Comparison of ENCODE assay signal across 14 cellular contexts in genomic region chr1:193322218-193322617, GRCh38.
A peak's percentile ranks its signal among the peaks of the same experiment; 100 is the strongest.
DNase-seq lines count a peak whose midpoint lies in the region; ATAC-seq, FAIRE-seq and TF ChIP-seq lines count a peak whose summit lies in the region.
"Had no signal": no experiment of that assay in that cellular context is flagged by ENCODE, and none has a peak within 500 bp of the region (broad histone marks: within the 10 kb centered on the region; RNA-seq: fewer than 3 reads in every experiment).

No MANE protein-coding gene starts in this region.

- H4K20me1 ChIP-seq in IMR-90 (ENCODE audit: insufficient read depth, low read length) (no peaks in the 10 kb centered on the region), mammary epithelial cell (ENCODE audit: insufficient read depth, low read length) (no peaks in the 10 kb centered on the region), keratinocyte (ENCODE audit: control insufficient read depth, extremely low read depth, insufficient read depth, low read length) (no peaks in the 10 kb centered on the region), HepG2 (ENCODE audit: insufficient read depth, low read length) (no peaks in the 10 kb centered on the region)

- H3K9ac ChIP-seq in IMR-90 (ENCODE audit: low read depth, low read length) = no peak overlapping the region
- H3K9ac ChIP-seq in mammary epithelial cell (ENCODE audit: insufficient read depth, low read length) = no peak overlapping the region
- H3K9ac ChIP-seq in keratinocyte (ENCODE audit: control insufficient read depth, extremely low read depth, insufficient read depth, low read length) = no peak overlapping the region
- no peak overlapping the region for H3K9ac ChIP-seq in HepG2 (ENCODE audit: insufficient read depth, low read depth, low read length)

- peak overlapping the region; percentile 57 for H3K27ac ChIP-seq in AG04450 (ENCODE audit: low read depth, low read length)
- H3K27ac ChIP-seq in IMR-90 (ENCODE audit: insufficient read depth, low read length) = peak overlapping the region; percentile 88
- peak overlapping the region; percentile 61 for H3K27ac ChIP-seq in mammary epithelial cell (ENCODE audit: insufficient read depth, low read depth, low read length)
- H3K27ac ChIP-seq in keratinocyte (ENCODE audit: control insufficient read depth, insufficient read depth, low read length) = peak overlapping the region; percentile 77
- no peak overlapping the region for H3K27ac ChIP-seq in HepG2 (ENCODE audit: extremely low read length, insufficient read depth, low read length)
- H3K27ac ChIP-seq: cardiac muscle cell, psoas muscle, suprapubic skin had no signal

- peaks cover 10% of the 10 kb centered on the region for H3K9me3 Mint-ChIP-seq in activated T-cell treated with anti-CD3 and anti-CD28 coated beads, Interleukin-2, amount 50 U/mL, for 24 hours

- H3K79me2 ChIP-seq in mammary epithelial cell (ENCODE audit: insufficient read depth, low read length) = no peaks in the 10 kb centered on the region
- H3K79me2 ChIP-seq in keratinocyte (ENCODE audit: control insufficient read depth, insufficient read depth, low read length) = no peaks in the 10 kb centered on the region
- H3K79me2 ChIP-seq in HepG2 (ENCODE audit: insufficient read depth, low read length) = no peaks in the 10 kb centered on the region

- dilution Hi-C loops in IMR-90 (cut with HindIII; ENCODE audit: low sequenced_read_pairs, unreplicated experiment) (no loop called here), mammary epithelial cell (cut with HindIII; ENCODE audit: low sequenced_read_pairs) (no loop called here), keratinocyte (cut with MboI; ENCODE audit: extremely low pct_ligation_motif_present, low sequenced_read_pairs) (no loop called here)

- no peak overlapping the region for H3K27ac Mint-ChIP-seq in activated T-cell treated with anti-CD3 and anti-CD28 coated beads, Interleukin-2, amount 50 U/mL, for 24 hours

- peak overlapping the region; percentile 99 for H3K18ac ChIP-seq in IMR-90 (ENCODE audit: low read depth, low read length)

- H3K27me3 ChIP-seq in AG04450 (ENCODE audit: control insufficient read depth, insufficient read depth, low read length) (no peaks in the 10 kb centered on the region), IMR-90 (ENCODE audit: control insufficient read depth, insufficient read depth, low read length) (no peaks in the 10 kb centered on the region), mammary epithelial cell (ENCODE audit: insufficient read depth, low read length) (no peaks in the 10 kb centered on the region), keratinocyte (ENCODE audit: control insufficient read depth, extremely low read depth, insufficient read depth, low read length) (no peaks in the 10 kb centered on the region), HepG2 (ENCODE audit: control insufficient read depth in 1 of 2, insufficient read depth in 2 of 2, low read length in 2 of 2) (no peaks in the 10 kb centered on the region)
- H3K27me3 ChIP-seq: BE2C, cardiac muscle cell, suprapubic skin had no signal

- no peaks in the 10 kb centered on the region for H3K9me1 ChIP-seq in IMR-90 (ENCODE audit: insufficient read depth, low read length)
- no peaks in the 10 kb centered on the region for H3K9me1 ChIP-seq in keratinocyte (ENCODE audit: control insufficient read depth, extremely low read depth, insufficient read depth, low read length)

- H3K79me1 ChIP-seq in IMR-90 (ENCODE audit: low read depth in 1 of 2, low read length in 2 of 2) = no peaks in the 10 kb centered on the region

- H4K8ac ChIP-seq in IMR-90 (ENCODE audit: low read depth in 2 of 2, low read length in 2 of 2) = peak overlapping the region; percentile 86 to 94

- TF ChIP-seq RAD21 in IMR-90 (IDR thresholded peaks at IDR 0.05; ENCODE audit: low read length) (no peak), HepG2 (CRISPR knock-in tag; IDR thresholded peaks at IDR 0.05) (no peak)

- H3K4ac ChIP-seq in IMR-90 (ENCODE audit: low read depth, low read length) = peak overlapping the region; percentile 87; the same call in 1 of the 2 replicates

- H3K4me3 Mint-ChIP-seq in activated T-cell treated with anti-CD3 and anti-CD28 coated beads, Interleukin-2, amount 50 U/mL, for 24 hours = no peak overlapping the region

- peak overlapping the region; percentile 89 for H2BK20ac ChIP-seq in IMR-90 (ENCODE audit: low read depth, low read length)

- H3K4me2 ChIP-seq in IMR-90 (ENCODE audit: low read depth, low read length) = peak overlapping the region; percentile 20; the same call in 1 of the 2 replicates
- H3K4me2 ChIP-seq in mammary epithelial cell (ENCODE audit: insufficient read depth, low read depth, low read length) = peak overlapping the region; percentile 22
- H3K4me2 ChIP-seq in keratinocyte (ENCODE audit: control insufficient read depth, extremely low read depth, insufficient read depth, low read depth, low read length) = peak overlapping the region; percentile 50
- no peak overlapping the region for H3K4me2 ChIP-seq in HepG2 (ENCODE audit: low read depth, low read length)

- DNase-seq in AG04450 (ENCODE audit: low read depth, low spot score) = peak; percentile 51
- DNase-seq in IMR-90 = peak; percentile 84
- peak; percentile 64 for DNase-seq in mammary epithelial cell
- DNase-seq in keratinocyte (ENCODE audit: low read depth, low spot score) = no peak
- no peak for DNase-seq in G401 (ENCODE audit: low spot score)
- no peak for DNase-seq in HepG2 (ENCODE audit: low spot score)
- DNase-seq in activated T-cell treated with anti-CD3 and anti-CD28 coated beads, Interleukin-2, amount 50 U/mL, for 24 hours = no peak
- DNase-seq: BE2C, head of caudate nucleus, KG1, psoas muscle had no signal

- FAIRE-seq in keratinocyte (lab: Jason Lieb, UNC) = peak; percentile 67
- FAIRE-seq in HepG2 (lab: Jason Lieb, UNC) = no peak

- peak overlapping the region; percentile 95 for H2BK120ac ChIP-seq in IMR-90 (ENCODE audit: low read depth, low read length)

- POLR2A ChIA-PET in AG04450 (lab: Yijun Ruan, JAX) (no interaction called here), IMR-90 (lab: Charles Lee; ENCODE audit: unreplicated experiment) (no interaction called here), HepG2 (lab: Yijun Ruan, JAX) (no interaction called here)

- H2BK5ac ChIP-seq in IMR-90 (ENCODE audit: low read depth, low read length, poor library complexity, severe bottlenecking) = peak overlapping the region; percentile 100

- peak overlapping the region; percentile 27; the same call in 1 of the 2 replicates for H3K23ac ChIP-seq in IMR-90 (ENCODE audit: low read depth, low read length)

- no peak for TF ChIP-seq EP300 in HepG2 (IDR thresholded peaks at IDR 0.05; ENCODE audit: low read depth in 2 of 2, low read length in 2 of 2)
- TF ChIP-seq EP300 in HepG2 (CRISPR knock-in tag; IDR thresholded peaks at IDR 0.05; ENCODE audit: borderline replicate concordance) = no peak

- no peaks in the 10 kb centered on the region for H3K27me3 Mint-ChIP-seq in activated T-cell treated with anti-CD3 and anti-CD28 coated beads, Interleukin-2, amount 50 U/mL, for 24 hours

- H3K4me3 ChIP-seq in AG04450 (ENCODE audit: low read depth, low read length) = no peak overlapping the region
- no peak overlapping the region for H3K4me3 ChIP-seq in IMR-90 (ENCODE audit: insufficient read depth, low read depth, low read length)
- H3K4me3 ChIP-seq in mammary epithelial cell (replicated peaks in 1 of 3; ENCODE audit: insufficient read depth in 1 of 3, low read depth in 2 of 3, low read length in 3 of 3) = no peak overlapping the region
- H3K4me3 ChIP-seq in keratinocyte (ENCODE audit: control insufficient read depth in 2 of 3, extremely low read depth in 1 of 3, insufficient read depth in 2 of 3, low read depth in 1 of 3, low read length in 3 of 3) = no peak overlapping the region
- H3K4me3 ChIP-seq in HepG2 (replicated peaks in 1 of 3; ENCODE audit: insufficient read depth in 1 of 3, low read depth in 2 of 3, low read length in 3 of 3) = no peak overlapping the region
- H3K4me3 ChIP-seq: cardiac muscle cell, psoas muscle, suprapubic skin had no signal

- H3K36me3 ChIP-seq in IMR-90 (ENCODE audit: control insufficient read depth, insufficient read depth, low read length) = no peaks in the 10 kb centered on the region
- no peaks in the 10 kb centered on the region for H3K36me3 ChIP-seq in mammary epithelial cell (ENCODE audit: insufficient read depth, low read length)
- H3K36me3 ChIP-seq in keratinocyte (ENCODE audit: control insufficient read depth in 2 of 2, extremely low read depth in 1 of 2, insufficient read depth in 2 of 2, low read length in 2 of 2) = no peaks in the 10 kb centered on the region
- no peaks in the 10 kb centered on the region for H3K36me3 ChIP-seq in HepG2 (replicated peaks in 1 of 2; ENCODE audit: control insufficient read depth in 1 of 2, insufficient read depth in 2 of 2, low read length in 2 of 2)
- H3K36me3 ChIP-seq: BE2C, cardiac muscle cell, suprapubic skin had no signal

- H4K91ac ChIP-seq in IMR-90 (ENCODE audit: insufficient read depth, low read depth, low read length) = peak overlapping the region; percentile 96

- CTCF ChIA-PET in AG04450 (lab: Charles Lee) (interaction anchor here (1.6 kb wide), 1 partner anchor 14 kb away, joined by 3 read pairs; no protein-coding TSS in a partner anchor), IMR-90 (lab: Yijun Ruan, JAX) (no interaction called here), mammary epithelial cell (lab: Charles Lee; ENCODE audit: low non-redundant PET) (no interaction called here), HepG2 (lab: Yijun Ruan, JAX; ENCODE audit: low intra/inter-chr PET ratio, low total read pairs) (no interaction called here)

- ATAC-seq in IMR-90 (ENCODE audit: low read depth) = peak; percentile 92
- no peak for ATAC-seq in HepG2
- no peak for ATAC-seq in GM19351 (IDR thresholded peaks at IDR 0.05; ENCODE audit: unreplicated experiment)
- ATAC-seq: psoas muscle had no signal

- no peak overlapping the region for H2AFZ ChIP-seq in IMR-90 (replicated peaks; ENCODE audit: low read length, poor library complexity)
- H2AFZ ChIP-seq in mammary epithelial cell (ENCODE audit: low read depth, low read length) = no peak overlapping the region
- peak overlapping the region; percentile 42 for H2AFZ ChIP-seq in keratinocyte (ENCODE audit: control insufficient read depth, low read length)
- H2AFZ ChIP-seq in HepG2 (ENCODE audit: low read length) = no peak overlapping the region

- peak overlapping the region; percentile 92; the same call in 2 of the 3 replicates for H2BK15ac ChIP-seq in IMR-90 (ENCODE audit: low read depth, low read length)

- H3K4me1 Mint-ChIP-seq in activated T-cell treated with anti-CD3 and anti-CD28 coated beads, Interleukin-2, amount 50 U/mL, for 24 hours (ENCODE audit: low read depth) = no peaks in the 10 kb centered on the region

- no peak for TF ChIP-seq POLR2A in IMR-90 (IDR thresholded peaks at IDR 0.05; ENCODE audit: low read depth, low read length)
- TF ChIP-seq POLR2A in HepG2 (IDR thresholded peaks at IDR 0.05; ENCODE audit: insufficient read depth in 1 of 2, low read depth in 2 of 2, low read length in 2 of 2) = no peak

- H3K36me3 Mint-ChIP-seq in activated T-cell treated with anti-CD3 and anti-CD28 coated beads, Interleukin-2, amount 50 U/mL, for 24 hours (ENCODE audit: low read depth) = no peaks in the 10 kb centered on the region

- peaks cover 6% of the 10 kb centered on the region; the same call in 1 of the 2 replicates for H3K4me1 ChIP-seq in IMR-90 (ENCODE audit: control insufficient read depth, insufficient read depth, low read length)
- H3K4me1 ChIP-seq in mammary epithelial cell (ENCODE audit: insufficient read depth, low read length) = peaks cover 27% of the 10 kb centered on the region
- H3K4me1 ChIP-seq in keratinocyte (ENCODE audit: control insufficient read depth, extremely low read depth, insufficient read depth, low read length) = peaks cover 31% of the 10 kb centered on the region
- H3K4me1 ChIP-seq in HepG2 (ENCODE audit: insufficient read depth, low read length) = no peaks in the 10 kb centered on the region
- H3K4me1 ChIP-seq: BE2C, psoas muscle, suprapubic skin had no signal

- peak overlapping the region; percentile 62 for H3K14ac ChIP-seq in IMR-90 (replicated peaks; ENCODE audit: low read depth, low read length)

- intact Hi-C loops in IMR-90 (cut with micrococcal nuclease) (no loop called here), mammary epithelial cell (cut with micrococcal nuclease) (no loop called here), HepG2 (cut with micrococcal nuclease; ENCODE audit: unreplicated experiment) (no loop called here)

- BruUV-seq in IMR-90 (replicated peaks; lab: Mats Ljungman, UMichigan) (no TSS peak), mammary epithelial cell (replicated peaks; lab: Mats Ljungman, UMichigan) (no TSS peak), HepG2 (replicated peaks; lab: Mats Ljungman, UMichigan) (no TSS peak)

- in situ Hi-C loops in IMR-90 (cut with MboI; ENCODE audit: low sequenced_read_pairs) (no loop called here), mammary epithelial cell (cut with MboI; ENCODE audit: low sequenced_read_pairs in 2 of 2) (no loop called here), G401 (cut with HindIII; ENCODE audit: low sequenced_read_pairs) (no loop called here), HepG2 (cut with HindIII; ENCODE audit: extremely low pct_ligation_motif_present, low pct_unique_long_range_greater_than_20kb) (no loop called here)

- peak overlapping the region; percentile 90; the same call in 1 of the 2 replicates for H4K5ac ChIP-seq in IMR-90 (ENCODE audit: low read depth, low read length)

- peak overlapping the region; percentile 82; the same call in 1 of the 2 replicates for H2AK5ac ChIP-seq in IMR-90 (ENCODE audit: low read depth, low read length)

- H3K9me3 ChIP-seq in AG04450 (ENCODE audit: control insufficient read depth, insufficient read depth, low read length) = peaks cover 7% of the 10 kb centered on the region
- H3K9me3 ChIP-seq in IMR-90 (ENCODE audit: control insufficient read depth, insufficient read depth, low read length) = peaks cover 6% of the 10 kb centered on the region; the same call in 1 of the 2 replicates
- peaks cover 12% of the 10 kb centered on the region for H3K9me3 ChIP-seq in mammary epithelial cell (replicated peaks; ENCODE audit: insufficient read depth, low read length)
- H3K9me3 ChIP-seq in keratinocyte (ENCODE audit: control insufficient read depth, low read depth, low read length) = peaks cover 3% of the 10 kb centered on the region
- H3K9me3 ChIP-seq in HepG2 (ENCODE audit: low read length) = no peaks in the 10 kb centered on the region
- H3K9me3 ChIP-seq: BE2C had no signal

- no peak overlapping the region for H2AK9ac ChIP-seq in IMR-90 (replicated peaks; ENCODE audit: low read depth, low read length, poor library complexity)

- no CpG with 5 or more reads among the region's 2 CpGs for WGBS in IMR-90 (ENCODE audit: extremely low coverage in 2 of 2, insufficient read length in 1 of 2), 2 experiments
- 3% methylated on average over 2 of the region's 2 CpGs for WGBS in mammary epithelial cell (ENCODE audit: low coverage, missing lambda C conversion rate)
- WGBS in HepG2 (ENCODE audit: low lambda C conversion rate) = 5% methylated on average over 2 of the region's 2 CpGs

- H3K56ac ChIP-seq in IMR-90 (ENCODE audit: extremely low read depth, insufficient read depth, low read length) = peak overlapping the region; percentile 81

- TF ChIP-seq CTCF in AG04450 (IDR thresholded peaks at IDR 0.05; ENCODE audit: low read depth, low read length) (no peak), IMR-90 (conservative IDR thresholded peaks at IDR 0.05; ENCODE audit: low read depth, low read length) (no peak), mammary epithelial cell (conservative IDR thresholded peaks at IDR 0.05 in 1 of 2, IDR thresholded peaks at IDR 0.05 in 1 of 2; ENCODE audit: extremely low read depth in 1 of 2, insufficient read depth in 1 of 2, low read depth in 1 of 2, low read length in 2 of 2) (no peak), keratinocyte (optimal IDR thresholded peaks at IDR 0.05 in 1 of 3, IDR thresholded peaks at IDR 0.05 in 1 of 3, conservative IDR thresholded peaks at IDR 0.05 in 1 of 3; ENCODE audit: extremely low read depth in 1 of 3, insufficient read depth in 2 of 3, low read length in 3 of 3) (no peak), HepG2 (CRISPR knock-in tag; IDR thresholded peaks at IDR 0.05) (no peak)

Comparison
In these comparisons a context has a peak if more than half of its experiments do, and no peak if none do; other contexts are left out.
1. DNase-seq: peak in AG04450 (single experiment), IMR-90 (single experiment) and mammary epithelial cell (single experiment); none in keratinocyte (single experiment), G401 (single experiment), HepG2 (single experiment) and activated T-cell treated with anti-CD3 and anti-CD28 coated beads, Interleukin-2, amount 50 U/mL, for 24 hours (single experiment).